ENCODE assay signal across 26 cellular contexts in genomic region chr2:232535761-232536530, GRCh38. TPM values are rescaled to one million over a fixed set of nuclear protein-coding genes. Genes with fewer than 3 reads are reported as not detected.
"Had no signal": no experiment of that assay in that cellular context is flagged by ENCODE, and none has a peak within 500 bp of the region (broad histone marks: within the 10 kb centered on the region; RNA-seq: fewer than 3 reads in every experiment).

No MANE protein-coding gene starts in this region.

- H3K27me3 ChIP-seq: Peyer's patch, SJCRH30 had no signal

- ATAC-seq: activated CD4-positive, CD25-positive, alpha-beta regulatory T cell treated with anti-CD3 and anti-CD28 coated beads, Interleukin-2, amount 50 U/mL, for 24 hours; activated CD8-positive, alpha-beta T cell treated with anti-CD3 and anti-CD28 coated beads, Interleukin-2, amount 10 ng/mL, durations not matched to agents 7 days and 5 days had no signal

- DNase-seq: activated CD4-positive, alpha-beta T cell treated with anti-CD3 and anti-CD28 coated beads for 48 hours; activated CD4-positive, alpha-beta T cell treated with anti-CD3 and anti-CD28 coated beads, Interleukin-2, amount 50 U/mL, for 4 hours; activated CD8-positive, alpha-beta memory T cell treated with anti-CD3 and anti-CD28 coated beads, Interleukin-2, amount 50 U/mL, for 48 hours; activated CD8-positive, alpha-beta T cell treated with anti-CD3 and anti-CD28 coated beads, Interleukin-2, amount 10 ng/mL, durations not matched to agents 7 days and 5 days; activated effector memory CD4-positive, alpha-beta T cell treated with Interleukin-2 at 50 U/mL for 16 hours; activated naive CD4-positive, alpha-beta T cell; activated T-cell treated with anti-CD3 and anti-CD28 coated beads, Interleukin-2, amount 50 U/mL, for 24 hours; caudate nucleus; Kasumi-1; NCI-H1105 treated with DMSO at 0.1 percent for 48 hours; NCI-H1436 treated with DMSO at 0.1 percent for 48 hours; NCI-H187; NCI-H2081; NCI-H510A treated with DMSO at 0.1 percent for 48 hours; NCI-H69; Right ventricle myocardium superior; SJCRH30; SK-N-SH; T-helper 1 cell had no signal

- H3K36me3 ChIP-seq: Peyer's patch had no signal

- H3K9ac ChIP-seq: SK-N-SH had no signal

- H3K27ac ChIP-seq: Peyer's patch, RWPE1, SJCRH30, VCaP had no signal

- H3K4me3 ChIP-seq: Peyer's patch, SJCRH30 had no signal

- H3K4me1 ChIP-seq: Peyer's patch had no signal

- H3K9me3 ChIP-seq: SJCRH30, SK-N-SH had no signal

- H3K4me2 ChIP-seq: SK-N-SH had no signal

RNA-seq across cellular contexts. Expression of gene CHRNG, which starts 3.5 kb away (rescaled TPM):
- total RNA-seq: activated CD8-positive, alpha-beta T cell treated with anti-CD3 and anti-CD28 coated beads, Interleukin-2, amount 10 ng/mL, durations not matched to agents 7 days and 5 days; activated T-helper 1 cell treated with anti-CD3 and anti-CD28 coated beads, Interleukin-12 subunit alpha, Interleukin-12 subunit beta, Interleukin-2, Interleukin-4 antibody, amounts not matched to agents 30 ng/mL and 10 ng/mL and 1 ng/mL, durations not matched to agents 14 hours and 24 hours and 36 hours; cerebellum; Peyer's patch; Right ventricle myocardium superior; T-helper 2 cell treated with Interferon-gamma antibody and Interleukin-4, amounts not matched to agents 100 ng/mL and 5 ng/mL, for 36 hours had no signal
- polyA plus RNA-seq: SK-N-SH had no signal

RNA-seq across cellular contexts. Expression of gene CHRND, which starts 10.0 kb away (rescaled TPM):
- total RNA-seq: activated CD8-positive, alpha-beta T cell treated with anti-CD3 and anti-CD28 coated beads, Interleukin-2, amount 10 ng/mL, durations not matched to agents 7 days and 5 days; activated T-helper 1 cell treated with anti-CD3 and anti-CD28 coated beads, Interleukin-12 subunit alpha, Interleukin-12 subunit beta, Interleukin-2, Interleukin-4 antibody, amounts not matched to agents 30 ng/mL and 10 ng/mL and 1 ng/mL, durations not matched to agents 14 hours and 24 hours and 36 hours; Peyer's patch; Right ventricle myocardium superior; T-helper 2 cell treated with Interferon-gamma antibody and Interleukin-4, amounts not matched to agents 100 ng/mL and 5 ng/mL, for 36 hours had no signal

RNA-seq across cellular contexts. Expression of gene PRSS56, which starts 15.8 kb away (rescaled TPM):
- total RNA-seq: activated CD8-positive, alpha-beta T cell treated with anti-CD3 and anti-CD28 coated beads, Interleukin-2, amount 10 ng/mL, durations not matched to agents 7 days and 5 days; activated T-helper 1 cell treated with anti-CD3 and anti-CD28 coated beads, Interleukin-12 subunit alpha, Interleukin-12 subunit beta, Interleukin-2, Interleukin-4 antibody, amounts not matched to agents 30 ng/mL and 10 ng/mL and 1 ng/mL, durations not matched to agents 14 hours and 24 hours and 36 hours; Peyer's patch; T-helper 2 cell treated with Interferon-gamma antibody and Interleukin-4, amounts not matched to agents 100 ng/mL and 5 ng/mL, for 36 hours had no signal
- polyA plus RNA-seq: SK-N-SH had no signal
